In the genomic region with DNA sequence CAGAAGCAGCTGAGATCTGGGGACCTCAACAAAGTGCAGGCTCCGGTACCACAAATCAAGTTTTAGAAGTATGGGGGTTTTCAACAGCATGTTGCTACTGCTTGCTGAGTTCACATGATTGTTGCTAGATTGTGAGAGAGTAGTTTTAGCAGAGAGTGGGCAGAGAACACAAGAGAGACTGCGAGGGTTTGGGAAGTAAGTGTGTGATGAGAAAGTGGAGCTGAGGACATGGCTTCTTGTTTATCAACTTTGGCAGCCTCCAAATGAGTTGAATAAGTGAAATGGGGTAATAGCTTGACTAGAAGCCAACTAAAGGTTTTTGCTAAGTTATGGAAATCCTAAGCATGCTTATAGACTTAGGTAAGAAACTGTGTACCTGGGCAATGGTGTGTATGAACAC, we compare ENCODE assay signal across 29 cellular contexts.
"Had no signal": no experiment of that assay in that cellular context is flagged by ENCODE, and none has a peak within 500 bp of the region (broad histone marks: within the 10 kb centered on the region; RNA-seq: fewer than 3 reads in every experiment).

No MANE protein-coding gene starts in this region.

- H3K36me3 ChIP-seq: brain microvascular endothelial cell, colonic mucosa, WERI-Rb-1 had no signal

- ATAC-seq: activated CD4-positive, CD25-positive, alpha-beta regulatory T cell treated with anti-CD3 and anti-CD28 coated beads, Interleukin-2, amount 50 U/mL, for 24 hours; activated CD8-positive, alpha-beta memory T cell treated with anti-CD3 and anti-CD28 coated beads, Interleukin-2, amount 10 ng/mL, durations not matched to agents 7 days and 5 days; activated CD8-positive, alpha-beta T cell treated with anti-CD3 and anti-CD28 coated beads, Interleukin-2, amount 10 ng/mL, durations not matched to agents 7 days and 5 days; esophagus mucosa; T-helper 17 cell had no signal

- DNase-seq: activated B cell treated with CpG ODN at 0.5 μM for 24 hours; activated CD4-positive, alpha-beta T cell treated with anti-CD3 and anti-CD28 coated beads for 48 hours; activated CD4-positive, alpha-beta T cell treated with anti-CD3 and anti-CD28 coated beads, Interleukin-2, amount 50 U/mL, for 1 hour; activated CD4-positive, alpha-beta T cell treated with anti-CD3 and anti-CD28 coated beads, Interleukin-2, amount 50 U/mL, for 48 hours; activated CD8-positive, alpha-beta memory T cell treated with anti-CD3 and anti-CD28 coated beads, Interleukin-2, amount 10 ng/mL, durations not matched to agents 7 days and 5 days; activated CD8-positive, alpha-beta memory T cell treated with anti-CD3 and anti-CD28 coated beads, Interleukin-2, amount 50 U/mL, for 4 hours; activated CD8-positive, alpha-beta T cell treated with anti-CD3 and anti-CD28 coated beads, Interleukin-2, amount 10 ng/mL, durations not matched to agents 7 days and 5 days; activated gamma-delta T cell treated with Interleukin-2 at 50 U/mL for 16 hours; activated naive CD4-positive, alpha-beta T cell treated with anti-CD3 and anti-CD28 coated beads, Interleukin-2, amount 50 U/mL, for 16 hours; activated naive CD4-positive, alpha-beta T cell treated with Interleukin-2 at 50 U/mL for 16 hours; activated T-cell treated with anti-CD3 and anti-CD28 coated beads, Interleukin-2, amount 50 U/mL, for 1 hour; activated T-cell treated with anti-CD3 and anti-CD28 coated beads, Interleukin-2, amount 50 U/mL, for 48 hours; amniotic stem cell; anterior cingulate cortex; brain microvascular endothelial cell; central memory CD4-positive, alpha-beta T cell; cerebellar nuclear complex; colonic mucosa; dorsolateral prefrontal cortex; effector memory CD4-positive, alpha-beta T cell; endodermal cell; foreskin fibroblast; head of caudate nucleus; T-helper 1 cell; T-helper 17 cell; T1000; WERI-Rb-1 had no signal

- H3K27ac ChIP-seq: brain microvascular endothelial cell, colonic mucosa, dorsolateral prefrontal cortex, WERI-Rb-1 had no signal

- H3K27me3 ChIP-seq: brain microvascular endothelial cell, colonic mucosa, dorsolateral prefrontal cortex had no signal

- H3K4me1 ChIP-seq: colonic mucosa had no signal

- H3K9me3 ChIP-seq: colonic mucosa had no signal

- H3K4me3 ChIP-seq: colonic mucosa, dorsolateral prefrontal cortex had no signal
